8 cellular contexts compared by ENCODE assay signal in the genomic region with DNA sequence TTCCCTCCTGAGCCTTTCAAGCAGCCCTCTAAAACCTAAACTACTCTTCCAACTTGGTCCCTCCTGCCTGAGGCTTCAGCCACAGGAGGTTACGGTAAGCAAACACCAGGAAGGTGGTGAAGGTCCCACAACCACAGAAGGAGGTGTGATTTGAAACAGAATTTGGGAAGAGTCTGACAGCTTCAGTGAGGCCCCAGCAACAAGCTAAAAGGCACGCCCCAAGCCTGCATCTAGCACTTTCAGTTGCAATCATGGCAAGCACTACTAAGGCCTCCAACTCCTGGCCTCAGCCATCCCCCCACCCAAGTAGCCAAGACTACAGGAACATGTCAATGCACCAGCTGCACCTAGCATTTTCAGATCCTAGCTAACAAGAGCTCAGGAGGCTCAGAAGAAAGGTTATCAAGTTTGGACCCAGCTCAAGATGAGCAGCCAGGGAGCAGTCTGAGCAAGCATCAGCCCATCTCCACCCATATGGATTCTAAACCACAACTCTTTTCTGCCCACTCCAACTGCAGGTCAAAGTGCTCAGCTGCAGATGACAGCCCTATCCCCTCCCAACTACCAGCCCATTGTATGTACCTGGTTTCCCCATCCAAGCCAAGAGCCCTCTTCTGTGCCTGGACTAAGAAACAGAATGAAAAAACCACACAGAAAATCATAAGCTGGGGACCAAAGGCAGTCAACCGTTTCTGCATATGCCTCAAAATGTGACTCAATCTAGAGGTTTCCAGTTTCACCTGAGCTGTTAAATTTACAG. TPM values are rescaled to one million over a fixed set of nuclear protein-coding genes. Genes with fewer than 3 reads are reported as not detected.
A peak's percentile ranks its signal among the peaks of the same experiment; 100 is the strongest.
DNase-seq lines count a peak whose midpoint lies in the region; ATAC-seq and TF ChIP-seq lines count a peak whose summit lies in the region.

No MANE protein-coding gene starts in this region.

- DNase-seq in Caki2 (ENCODE audit: low read depth) (peak; percentile 55), OCI-LY7 (ENCODE audit: low spot score) (no peak), coronary artery (ENCODE audit: low spot score) (no peak), osteocyte (ENCODE audit: extremely low spot score, unreplicated experiment) (no peak), HuH-7.5 (ENCODE audit: low spot score) (no peak), NCI-H2107 treated with DMSO at 0.1 percent for 48 hours (lab: John Stamatoyannopoulos, UW; ENCODE audit: unreplicated experiment) (no peak), globus pallidus (ENCODE audit: low spot score) (no peak)

- no TSS peak for BruUV-seq in OCI-LY7 (replicated peaks; lab: Mats Ljungman, UMichigan)

- H3K4me3 Mint-ChIP-seq in osteocyte (ENCODE audit: unreplicated experiment), result peak overlapping the region; percentile 14

- H3K27ac ChIP-seq in OCI-LY7 (ENCODE audit: low read depth, low read length, poor library complexity, severe bottlenecking), result peak overlapping the region; percentile 48
- peak overlapping the region; percentile 93 to 95 for H3K27ac ChIP-seq in coronary artery

- H3K36me3 ChIP-seq in OCI-LY7 (ENCODE audit: insufficient read depth, low read length), result peaks cover 86% of the 10 kb centered on the region

- no peaks in the 10 kb centered on the region for H3K9me3 ChIP-seq in OCI-LY7 (ENCODE audit: low read length)

- peaks cover 79% of the 10 kb centered on the region for H3K4me1 Mint-ChIP-seq in osteocyte (ENCODE audit: unreplicated experiment)

- peaks cover 17% of the 10 kb centered on the region for H3K36me3 Mint-ChIP-seq in osteocyte (ENCODE audit: unreplicated experiment)

- no peaks in the 10 kb centered on the region for H3K79me2 ChIP-seq in OCI-LY7 (ENCODE audit: insufficient read depth, low read depth, low read length)

- CTCF ChIA-PET in OCI-LY7 (lab: Charles Lee; ENCODE audit: unreplicated experiment), result interaction anchor here (0.8 to 1.8 kb wide), 3 partner anchors 15 to 133 kb away, joined by 3 to 9 read pairs (median 3); no protein-coding TSS in a partner anchor

- H3K9me3 Mint-ChIP-seq in osteocyte (ENCODE audit: unreplicated experiment), result no peaks in the 10 kb centered on the region

- intact Hi-C loops in OCI-LY7 (cut with micrococcal nuclease; ENCODE audit: unreplicated experiment), result no loop called here

- peak; percentile 25 for ATAC-seq in GM21717 (IDR thresholded peaks at IDR 0.05; ENCODE audit: unreplicated experiment)

- in situ Hi-C loops in Caki2 (cut with HindIII; ENCODE audit: low pct_unique_long_range_greater_than_20kb, low sequenced_read_pairs), result no loop called here

- POLR2A ChIA-PET in OCI-LY7 (lab: Charles Lee), result interaction anchor here (0.5 to 1.7 kb wide), 9 partner anchors 10 to 1192 kb away, joined by 3 to 11 read pairs (median 4); partner anchors contain the start of genes C11orf98, CSKMT, EEF1G and TUT1

- H3K27ac Mint-ChIP-seq in osteocyte (ENCODE audit: unreplicated experiment), result peak overlapping the region; percentile 98

- peak overlapping the region; percentile 38; the same call in 1 of the 2 replicates for H3K4me2 ChIP-seq in OCI-LY7 (ENCODE audit: low read length)

- no peaks in the 10 kb centered on the region for H3K9me2 ChIP-seq in OCI-LY7 (ENCODE audit: insufficient read depth, low read length)

- peaks cover 36% of the 10 kb centered on the region for H3K4me1 ChIP-seq in OCI-LY7 (ENCODE audit: insufficient read depth, low read length, poor library complexity, severe bottlenecking)

- H3K4me3 ChIP-seq in OCI-LY7 (ENCODE audit: low read depth, low read length, poor library complexity, severe bottlenecking) (no peak overlapping the region), coronary artery (peak overlapping the region; percentile 61)

- no peak overlapping the region for H2AFZ ChIP-seq in OCI-LY7 (ENCODE audit: low read length)

- H3K27me3 Mint-ChIP-seq in osteocyte (ENCODE audit: unreplicated experiment), result no peaks in the 10 kb centered on the region

- no peak for TF ChIP-seq CTCF in OCI-LY7 (conservative IDR thresholded peaks at IDR 0.05; ENCODE audit: low read length)
- TF ChIP-seq CTCF in coronary artery (IDR thresholded peaks at IDR 0.05), result no peak
- no peak for TF ChIP-seq CTCF in osteocyte (IDR thresholded peaks at IDR 0.05)

- H4K20me1 ChIP-seq in OCI-LY7 (ENCODE audit: insufficient read depth, low read length), result no peaks in the 10 kb centered on the region

RNA-seq across cellular contexts. Expression of gene AHNAK, which starts 10.4 kb away (rescaled TPM):
- 141 and 188 TPM in 2 replicates for total RNA-seq in Caki2 (2014; rRNA removed; shearing (Covaris generic); ENCODE audit: low replicate concordance)
- 0.08 and 0.28 TPM in 2 replicates for total RNA-seq in OCI-LY7 (2014; rRNA removed; shearing (Covaris generic))
- 0.21 and 0.30 TPM in 2 replicates for total RNA-seq in OCI-LY7 (2022)
- 462 and 503 TPM in 2 replicates for total RNA-seq in osteocyte

RNA-seq across cellular contexts. Expression of gene EEF1G, which starts 16.6 kb away (rescaled TPM):
- 2,603 and 2,794 TPM in 2 replicates for total RNA-seq in Caki2 (2014; rRNA removed; shearing (Covaris generic); ENCODE audit: low replicate concordance)
- total RNA-seq in OCI-LY7 (2014; rRNA removed; shearing (Covaris generic)), result 2,328 and 2,651 TPM in 2 replicates
- 1,778 and 1,903 TPM in 2 replicates for total RNA-seq in OCI-LY7 (2022)
- total RNA-seq in osteocyte, result 1,404 TPM in 2 replicates

RNA-seq across cellular contexts. Expression of gene TUT1, which starts 34.3 kb away (rescaled TPM):
- 11.7 and 14.2 TPM in 2 replicates for total RNA-seq in Caki2 (2014; rRNA removed; shearing (Covaris generic); ENCODE audit: low replicate concordance)
- 15.6 and 22.5 TPM in 2 replicates for total RNA-seq in OCI-LY7 (2014; rRNA removed; shearing (Covaris generic))
- 38.2 and 40.4 TPM in 2 replicates for total RNA-seq in OCI-LY7 (2022)
- total RNA-seq in osteocyte, result 12.7 and 15.6 TPM in 2 replicates

RNA-seq across cellular contexts. Expression of gene MTA2, which starts 44.6 kb away (rescaled TPM):
- 87.5 and 107 TPM in 2 replicates for total RNA-seq in Caki2 (2014; rRNA removed; shearing (Covaris generic); ENCODE audit: low replicate concordance)
- total RNA-seq in OCI-LY7 (2014; rRNA removed; shearing (Covaris generic)), result 130 and 133 TPM in 2 replicates
- total RNA-seq in OCI-LY7 (2022) (162 and 174 TPM in 2 replicates), osteocyte (91.6 and 107 TPM in 2 replicates)

RNA-seq across cellular contexts. Expression of gene EML3, which starts 55.5 kb away (rescaled TPM):
- 16.1 and 19.3 TPM in 2 replicates for total RNA-seq in Caki2 (2014; rRNA removed; shearing (Covaris generic); ENCODE audit: low replicate concordance)
- 41.2 and 52.8 TPM in 2 replicates for total RNA-seq in OCI-LY7 (2014; rRNA removed; shearing (Covaris generic))
- 81.6 and 92.6 TPM in 2 replicates for total RNA-seq in OCI-LY7 (2022)
- total RNA-seq in osteocyte, result 78.8 and 80.9 TPM in 2 replicates

Comparison
In these comparisons a context has a peak if more than half of its experiments do, and no peak if none do; other contexts are left out.
1. RNA of gene AHNAK, which starts 10.4 kb away (total RNA-seq): 462 to 503 TPM in osteocyte and 141 to 188 TPM in Caki2; 0.08 to 0.30 TPM in OCI-LY7; every median in the first group is over 100 times any median in the second.